8 cellular contexts compared by ENCODE assay signal in the genomic region with DNA sequence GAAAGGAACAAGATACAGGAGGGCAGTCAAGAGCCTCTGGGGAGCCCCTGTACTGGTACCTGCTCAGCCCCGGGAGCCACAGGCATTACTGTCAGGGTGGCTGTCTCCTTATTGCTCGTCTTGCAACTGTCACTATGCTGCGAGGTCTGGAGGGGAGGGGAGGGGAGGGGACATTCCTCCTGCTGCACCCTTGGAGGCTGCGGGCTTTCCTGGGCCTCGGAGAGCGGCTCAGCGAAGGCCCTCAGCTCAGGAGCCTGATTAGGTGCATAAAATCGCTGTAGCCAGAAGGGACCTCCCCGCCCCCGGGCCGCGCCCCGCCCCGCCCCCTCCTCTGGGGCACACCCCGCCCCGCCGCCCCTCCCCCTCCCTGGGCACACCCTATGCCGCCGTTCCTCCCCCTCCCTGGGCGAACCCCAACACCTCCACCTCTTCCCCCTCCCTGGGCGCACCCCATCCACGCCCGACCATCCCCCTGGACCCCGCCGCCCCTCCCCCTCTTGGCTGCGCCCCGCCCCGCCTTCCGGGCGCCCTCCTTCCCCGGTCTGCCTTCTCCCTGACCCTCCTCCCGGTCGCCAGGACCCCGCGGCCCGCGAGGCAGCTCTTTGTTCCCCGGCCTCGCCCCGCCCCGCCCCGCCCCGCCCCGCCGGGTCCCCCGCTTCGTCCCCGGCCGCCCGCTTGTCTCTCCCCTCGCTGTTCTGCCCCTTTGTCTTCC.
DNase-seq lines count a peak whose midpoint lies in the region; ATAC-seq and TF ChIP-seq lines count a peak whose summit lies in the region.

No MANE protein-coding gene starts in this region.

- H4K20me1 ChIP-seq in SU-DHL-6 (ENCODE audit: low read depth, low read length), result no peaks in the 10 kb centered on the region

- no peaks in the 10 kb centered on the region for H3K9me3 ChIP-seq in SU-DHL-6 (ENCODE audit: insufficient read depth, low read length)

- H3K9ac ChIP-seq in SU-DHL-6 (ENCODE audit: low read length), result no peak overlapping the region

- no peak for ATAC-seq in GM21723 (IDR thresholded peaks at IDR 0.05; ENCODE audit: unreplicated experiment)

- H3K79me2 ChIP-seq in SU-DHL-6 (ENCODE audit: insufficient read depth, low read length), result no peaks in the 10 kb centered on the region

- TF ChIP-seq CTCF in GM13976 (IDR thresholded peaks at IDR 0.05; ENCODE audit: borderline replicate concordance, control extremely low read depth, extremely low read depth, insufficient read depth, missing control alignments) (no peak), SU-DHL-6 (IDR thresholded peaks at IDR 0.05; ENCODE audit: insufficient read depth, low read length, poor library complexity, severe bottlenecking) (no peak), astrocyte of the spinal cord (IDR thresholded peaks at IDR 0.05; ENCODE audit: low read depth, low read length) (no peak)

- in situ Hi-C loops in GM13976 (cut with MboI; ENCODE audit: low sequenced_read_pairs, unreplicated experiment) (no loop called here), astrocyte of the spinal cord (cut with HindIII; ENCODE audit: low sequenced_read_pairs) (no loop called here)

- H3K27ac ChIP-seq in SU-DHL-6 (ENCODE audit: low read depth, low read length), result no peak overlapping the region

- H3K9me2 ChIP-seq in SU-DHL-6 (replicated peaks; ENCODE audit: insufficient read depth, low read length), result no peaks in the 10 kb centered on the region

- no peaks in the 10 kb centered on the region for H3K36me3 ChIP-seq in SU-DHL-6 (ENCODE audit: low read length)

- no peaks in the 10 kb centered on the region for H3F3A ChIP-seq in SU-DHL-6 (ENCODE audit: insufficient read depth)

- H3K4me3 ChIP-seq in SU-DHL-6 (ENCODE audit: insufficient read depth, low read length, poor library complexity, severe bottlenecking) (no peak overlapping the region), astrocyte of the spinal cord (ENCODE audit: low read depth, low read length) (peak overlapping the region; percentile 45)

- peak overlapping the region; percentile 35 for H3K4me2 ChIP-seq in SU-DHL-6 (ENCODE audit: low read depth, low read length, poor library complexity, severe bottlenecking)

- H2AFZ ChIP-seq in SU-DHL-6 (ENCODE audit: low read depth, low read length, severe bottlenecking), result no peak overlapping the region

- H3K27me3 ChIP-seq in SU-DHL-6 (ENCODE audit: low read length), result no peaks in the 10 kb centered on the region

- peak; percentile 32 for DNase-seq in GM13976 (ENCODE audit: low spot score)
- DNase-seq in astrocyte of the spinal cord (ENCODE audit: low read depth, low spot score), result no peak
- peak; percentile 79 for DNase-seq in iPS-NIHi7 (ENCODE audit: extremely low spot score)
- DNase-seq in stimulated activated CD4-positive, alpha-beta T cell treated with anti-CD3 and anti-CD28 coated beads, Interleukin-1b, Interleukin-23, amount 100 ng/mL, for 48 hours, result peak; percentile 37
- DNase-seq in superior temporal gyrus (ENCODE audit: extremely low spot score), result no peak
- no peak for DNase-seq in NK-92 (lab: John Stamatoyannopoulos, UW; ENCODE audit: unreplicated experiment)

Comparison
In these comparisons a context has a peak if more than half of its experiments do, and no peak if none do; other contexts are left out.
1. DNase-seq: peak in GM13976 (single experiment), iPS-NIHi7 (single experiment) and stimulated activated CD4-positive, alpha-beta T cell treated with anti-CD3 and anti-CD28 coated beads, Interleukin-1b, Interleukin-23, amount 100 ng/mL, for 48 hours (single experiment); none in astrocyte of the spinal cord (single experiment), superior temporal gyrus (single experiment) and NK-92 (single experiment).